8 cellular contexts compared by ENCODE assay signal in the genomic region with DNA sequence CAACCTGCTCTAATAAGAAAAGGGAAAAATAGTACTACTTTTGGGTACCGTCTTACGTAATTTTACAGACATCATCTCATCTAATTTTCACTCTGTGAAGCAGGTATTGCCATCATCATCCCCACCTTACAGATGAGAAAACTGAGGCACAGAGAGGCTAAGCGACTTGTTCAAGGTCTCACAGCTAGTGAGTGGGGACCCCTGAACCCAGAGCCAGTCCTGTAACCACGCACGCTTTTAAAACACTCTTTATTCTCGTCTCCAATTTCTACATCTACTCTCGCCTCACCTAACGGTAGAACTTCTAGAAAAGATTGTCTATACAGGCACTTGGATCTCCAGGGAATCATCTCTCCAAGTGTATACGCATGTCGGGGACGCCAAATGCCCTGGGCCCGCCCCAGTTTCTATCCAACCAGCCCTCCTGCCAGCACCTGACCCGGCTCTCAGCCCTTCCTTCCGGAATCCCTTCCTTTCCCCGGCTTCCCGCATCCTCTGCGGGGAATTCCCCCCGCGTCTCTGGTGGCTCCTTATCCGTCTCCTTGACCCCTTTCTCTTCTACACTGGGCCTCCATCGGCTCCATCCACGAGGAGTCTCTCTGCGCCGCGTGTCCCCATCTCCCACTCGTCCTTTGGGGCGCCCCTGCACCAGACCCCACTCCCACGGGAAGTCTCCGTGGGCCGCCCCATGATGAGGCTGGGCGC. TPM values are rescaled to one million over a fixed set of nuclear protein-coding genes. Genes with fewer than 3 reads are reported as not detected.
DNase-seq lines count a peak whose midpoint lies in the region; ATAC-seq and TF ChIP-seq lines count a peak whose summit lies in the region.

No MANE protein-coding gene starts in this region.

- no peaks in the 10 kb centered on the region; the same call in 1 of the 2 replicates for H3K27me3 Mint-ChIP-seq in HFFc6 (ENCODE audit: insufficient read depth)
- no peaks in the 10 kb centered on the region for H3K27me3 Mint-ChIP-seq in activated T-helper 17 cell treated with anti-CD3 and anti-CD28 coated beads, Interleukin-2, amount 50 U/mL, for 72 hours

- no peaks in the 10 kb centered on the region for H3K36me3 Mint-ChIP-seq in HFFc6 (ENCODE audit: low read depth)
- H3K36me3 Mint-ChIP-seq in activated T-helper 17 cell treated with anti-CD3 and anti-CD28 coated beads, Interleukin-2, amount 50 U/mL, for 72 hours (ENCODE audit: low read depth): peaks cover 57% of the 10 kb centered on the region

- H3K9me3 ChIP-seq in heart left ventricle: no peaks in the 10 kb centered on the region
- H3K9me3 ChIP-seq in psoas muscle: no peaks in the 10 kb centered on the region

- no peak for TF ChIP-seq POLR2A in heart left ventricle (IDR thresholded peaks at IDR 0.05)

- H3K4me3 Mint-ChIP-seq in HFFc6: peak overlapping the region; percentile 78
- H3K4me3 Mint-ChIP-seq in activated T-helper 17 cell treated with anti-CD3 and anti-CD28 coated beads, Interleukin-2, amount 50 U/mL, for 72 hours: peak overlapping the region; percentile 91

- TF ChIP-seq CTCF in AG04449 (IDR thresholded peaks at IDR 0.05; ENCODE audit: insufficient read depth, low read length, missing control alignments): no peak
- no peak for TF ChIP-seq CTCF in HFFc6 (IDR thresholded peaks at IDR 0.05)
- TF ChIP-seq CTCF in heart left ventricle (IDR thresholded peaks at IDR 0.05): no peak
- no peak for TF ChIP-seq CTCF in psoas muscle (IDR thresholded peaks at IDR 0.05)

- WGBS in heart left ventricle, 4 donors: 19 to 23% (median 21%) methylated on average over 28 to 31 of the region's 31 CpGs
- 17 to 25% (median 20%) methylated on average over 31 of the region's 31 CpGs for WGBS in psoas muscle, 3 donors

- H3K36me3 ChIP-seq in heart left ventricle (peaks cover 0 to 4% (median 0%) of the 10 kb centered on the region in 9 donors), psoas muscle (ENCODE audit: insufficient read depth in 1 of 2, low read depth in 1 of 2) (peaks cover 0 to 3% of the 10 kb centered on the region in 2 donors)

- H3K4me3 ChIP-seq in AG04449 (ENCODE audit: low read depth, low read length) (peak overlapping the region; percentile 56), heart left ventricle (peak overlapping the region; percentile 57 to 92 (median 78)), psoas muscle (peak overlapping the region; percentile 99)

- DNase-seq in AG04449 (ENCODE audit: low read depth, low spot score) (no peak), HFFc6 (no peak), heart left ventricle (peak in 4 of 5 donors; percentile 51 to 62 (median 57)), psoas muscle (peak in 1 of 2 donors; percentile 40), Kasumi-1 (lab: John Stamatoyannopoulos, UW) (no peak), NCI-H226 (no peak), NCI-H1436 (lab: John Stamatoyannopoulos, UW) (no peak)

- no peaks in the 10 kb centered on the region for H3K9me3 Mint-ChIP-seq in HFFc6
- H3K9me3 Mint-ChIP-seq in activated T-helper 17 cell treated with anti-CD3 and anti-CD28 coated beads, Interleukin-2, amount 50 U/mL, for 72 hours: no peaks in the 10 kb centered on the region

- intact Hi-C loops in heart left ventricle (cut with DNase I) (loop anchor here in 3 of 10 donors (2.0 to 5.0 kb wide), 2 partner anchors 51 to 59 kb away; partner anchors contain the start of gene PHF19 (in 2 of the 3)), psoas muscle (cut with DNase I) (no loop called here)

- peaks cover 0 to 92% (median 32%) of the 10 kb centered on the region in 12 donors for H3K4me1 ChIP-seq in heart left ventricle
- H3K4me1 ChIP-seq in psoas muscle: peaks cover 18% of the 10 kb centered on the region

- H3K27ac ChIP-seq in heart left ventricle (peak overlapping the region; percentile 81 to 98 (median 92)), psoas muscle (peak overlapping the region; percentile 90)

- H3K27ac Mint-ChIP-seq in HFFc6: peak overlapping the region; percentile 15; the same call in 1 of the 2 replicates
- peak overlapping the region; percentile 94 for H3K27ac Mint-ChIP-seq in activated T-helper 17 cell treated with anti-CD3 and anti-CD28 coated beads, Interleukin-2, amount 50 U/mL, for 72 hours

- no peak for ATAC-seq in activated T-helper 17 cell treated with anti-CD3 and anti-CD28 coated beads, Interleukin-2, amount 50 U/mL, for 72 hours (replicated peaks)
- ATAC-seq in heart left ventricle: peak; percentile 5 to 23 (median 9)
- ATAC-seq in psoas muscle: peak; percentile 21 to 49 (median 36)

- no peaks in the 10 kb centered on the region for H3K27me3 ChIP-seq in heart left ventricle
- no peaks in the 10 kb centered on the region for H3K27me3 ChIP-seq in psoas muscle (ENCODE audit: insufficient read depth in 3 of 3, low read length in 2 of 3)

- H3K4me1 Mint-ChIP-seq in HFFc6 (ENCODE audit: low read depth): peaks cover 57% of the 10 kb centered on the region
- H3K4me1 Mint-ChIP-seq in activated T-helper 17 cell treated with anti-CD3 and anti-CD28 coated beads, Interleukin-2, amount 50 U/mL, for 72 hours: peaks cover 37% of the 10 kb centered on the region

- CTCF ChIA-PET in AG04449 (lab: Yijun Ruan, JAX): interaction anchor here (0.9 to 1.6 kb wide), 5 partner anchors 9 to 58 kb away, joined by 3 to 7 read pairs (median 5); no protein-coding TSS in a partner anchor

- POLR2A ChIA-PET in AG04449 (lab: Yijun Ruan, JAX): no interaction called here

RNA-seq across cellular contexts. Expression of gene TRAF1, which starts 1.6 kb away (rescaled TPM):
- 1 to 10 TPM in 1 of 6 experiments, under 1 TPM in 5; 0.54 to 1.0 (median 0.87) TPM for total RNA-seq in HFFc6 (2021; fragmentation: NEBNext Ultra II Directional; extraction: Animal tissue kit (Norgen Biotek cat#: 25700))
- total RNA-seq in activated T-helper 17 cell treated with anti-CD3 and anti-CD28 coated beads, Interleukin-2, amount 50 U/mL, for 72 hours: 100 to 1,000 TPM in 1 of 2 donors, 10 to 100 TPM in 1; 71.4 to 164 TPM
- total RNA-seq in heart left ventricle (1 to 10 TPM in 7 of 9 donors, under 1 TPM in 2; 0.93 to 7.8 (median 1.8) TPM), psoas muscle (1 to 10 TPM in 2 of 4 donors, under 1 TPM in 2; 0.73 to 2.0 (median 0.99) TPM)
- polyA plus RNA-seq in heart left ventricle (1 to 10 TPM; 1.7 to 2.4 TPM), psoas muscle (1 to 10 TPM in 1 of 3 donors, under 1 TPM in 2; 0.55 to 1.3 (median 0.95) TPM)

RNA-seq across cellular contexts. Expression of gene PHF19, which starts 51.2 kb away (rescaled TPM):
- total RNA-seq in HFFc6 (2021; fragmentation: NEBNext Ultra II Directional; extraction: Animal tissue kit (Norgen Biotek cat#: 25700)): 10 to 100 TPM; 49.1 to 83.4 (median 75.7) TPM
- total RNA-seq in activated T-helper 17 cell treated with anti-CD3 and anti-CD28 coated beads, Interleukin-2, amount 50 U/mL, for 72 hours: 100 to 1,000 TPM; 236 to 258 TPM
- total RNA-seq in heart left ventricle: 10 to 100 TPM in 8 of 9 donors, 1 to 10 TPM in 1; 9.6 to 28.0 (median 12.5) TPM
- 10 to 100 TPM; 11.0 to 15.4 TPM for polyA plus RNA-seq in heart left ventricle
- total RNA-seq in psoas muscle: 10 to 100 TPM in 2 of 4 donors, 1 to 10 TPM in 2; 6.8 to 14.8 (median 9.8) TPM
- 10 to 100 TPM in 2 of 3 donors, 1 to 10 TPM in 1; 8.2 to 12.3 (median 12.2) TPM for polyA plus RNA-seq in psoas muscle

Comparison
In these comparisons a context has a peak if more than half of its experiments do, and no peak if none do; other contexts are left out.
1. DNase-seq: peak in heart left ventricle (4 of 5); none in AG04449 (single experiment), HFFc6 (single experiment), Kasumi-1 (0 of 2), NCI-H226 (single experiment) and NCI-H1436 (single experiment).
2. RNA of gene TRAF1, which starts 1.6 kb away (total RNA-seq): 71.4 to 164 TPM in activated T-helper 17 cell treated with anti-CD3 and anti-CD28 coated beads, Interleukin-2, amount 50 U/mL, for 72 hours; 0.93 to 7.8 TPM in heart left ventricle, 0.73 to 2.0 TPM in psoas muscle and 0.54 to 1.0 TPM in HFFc6; every median in the first group is over 4 times any median in the second.
3. Peak in every context shown above with its lines, with median percentiles within 50 percentile points of each other: H3K4me3 ChIP-seq.